Comparison of ENCODE assay signal across 1 cellular context in genomic region chr21:29678616-29679015, GRCh38.
TF ChIP-seq lines count a peak whose summit lies in the region.

No MANE protein-coding gene starts in this region.

TF ChIP-seq in IMR-90, 13 proteins besides CTCF, POLR2A, EP300 and RAD21 (continued from another document):
- no peak for TF ChIP-seq USF2 (IDR thresholded peaks at IDR 0.05; ENCODE audit: low read depth, low read length)
- TF ChIP-seq MAFK (IDR thresholded peaks at IDR 0.05; ENCODE audit: low read depth, low read length) = no peak
- no peak for TF ChIP-seq MXI1 (IDR thresholded peaks at IDR 0.05; ENCODE audit: borderline replicate concordance, low read depth, low read length)
- TF ChIP-seq RCOR1 (IDR thresholded peaks at IDR 0.05; ENCODE audit: insufficient replicate concordance, low read length) = no peak
- TF ChIP-seq SMC3 (IDR thresholded peaks at IDR 0.05; ENCODE audit: low read depth, low read length) = no peak
- TF ChIP-seq RFX5 (IDR thresholded peaks at IDR 0.05; ENCODE audit: low read depth, low read length) = no peak
- no peak for TF ChIP-seq CEBPB (IDR thresholded peaks at IDR 0.05; ENCODE audit: low read depth, low read length)
- TF ChIP-seq BHLHE40 (IDR thresholded peaks at IDR 0.05; ENCODE audit: low read depth, low read length) = no peak
- TF ChIP-seq FOS (IDR thresholded peaks at IDR 0.05; ENCODE audit: low read depth, low read length) = no peak
- TF ChIP-seq NFE2L2 (IDR thresholded peaks at IDR 0.05; ENCODE audit: low read depth, low read length) = no peak
